ENCODE assay signal across 8 cellular contexts in genomic region chr11:65426839-65427690, GRCh38. TPM values are rescaled to one million over a fixed set of nuclear protein-coding genes. Genes with fewer than 3 reads are reported as not detected.
A peak's percentile ranks its signal among the peaks of the same experiment; 100 is the strongest.
DNase-seq lines count a peak whose midpoint lies in the region; ATAC-seq, FAIRE-seq and TF ChIP-seq lines count a peak whose summit lies in the region.

No MANE protein-coding gene starts in this region.

- WGBS in liver, result 8% methylated on average over 10 of the region's 10 CpGs

- H3K9me3 ChIP-seq in liver (ENCODE audit: control insufficient read depth in 4 of 4, low read length in 3 of 4) (no peaks in the 10 kb centered on the region), subcutaneous abdominal adipose tissue (ENCODE audit: control insufficient read depth in 5 of 5, low read length in 5 of 5) (no peaks in the 10 kb centered on the region)

- DNase-seq in SK-N-DZ (ENCODE audit: low spot score) (peak; percentile 48), bronchial epithelial cell (ENCODE audit: low read depth) (peak; percentile 87), activated gamma-delta T cell (lab: John Stamatoyannopoulos, UW) (no peak)

- peak overlapping the region in 1 of 2 donors; percentile 100 for H3K9ac ChIP-seq in liver (ENCODE audit: low read depth in 1 of 2, low read length in 2 of 2)
- H3K9ac ChIP-seq in subcutaneous abdominal adipose tissue (ENCODE audit: low read length in 5 of 5), result peak overlapping the region; percentile 97 to 100 (median 99)

- peaks cover 0 to 27% (median 11%) of the 10 kb centered on the region in 4 donors for H3K4me1 ChIP-seq in liver (ENCODE audit: control insufficient read depth in 4 of 4, insufficient read depth in 4 of 4, low read length in 3 of 4)
- peaks cover 5 to 60% (median 56%) of the 10 kb centered on the region in 5 donors for H3K4me1 ChIP-seq in subcutaneous abdominal adipose tissue (ENCODE audit: control insufficient read depth in 5 of 5, insufficient read depth in 5 of 5, low read length in 5 of 5)

- ATAC-seq in GM18870 (IDR thresholded peaks at IDR 0.05; ENCODE audit: unreplicated experiment) (no peak), HG03045 (IDR thresholded peaks at IDR 0.05; ENCODE audit: unreplicated experiment) (no peak)

- TF ChIP-seq POLR2A in GM18951 (IDR thresholded peaks at IDR 0.05; ENCODE audit: extremely low read depth, insufficient read depth, insufficient read length), result peak; percentile 64

- in situ Hi-C loops in GM18951 (cut with MboI; ENCODE audit: low sequenced_read_pairs, unreplicated experiment), result no loop called here

- H3K36me3 ChIP-seq in bronchial epithelial cell (ENCODE audit: control insufficient read depth, insufficient read depth, low read length) (peaks cover 22% of the 10 kb centered on the region), liver (ENCODE audit: control insufficient read depth in 4 of 4, insufficient read depth in 3 of 4, low read depth in 1 of 4, low read length in 3 of 4) (peaks cover 0 to 2% (median 0%) of the 10 kb centered on the region in 4 donors), subcutaneous abdominal adipose tissue (ENCODE audit: control insufficient read depth in 5 of 5, insufficient read depth in 5 of 5, low read length in 5 of 5) (peaks cover 11 to 39% (median 25%) of the 10 kb centered on the region in 5 donors)

- H3K27ac ChIP-seq in liver (ENCODE audit: low read depth in 1 of 2, low read length in 2 of 2), result peak overlapping the region; percentile 99 to 100
- H3K27ac ChIP-seq in subcutaneous abdominal adipose tissue (ENCODE audit: low read depth, low read length), result peak overlapping the region; percentile 100

- no peaks in the 10 kb centered on the region for H3K27me3 ChIP-seq in bronchial epithelial cell (ENCODE audit: control insufficient read depth, insufficient read depth, low read length)
- H3K27me3 ChIP-seq in liver (ENCODE audit: control insufficient read depth in 4 of 4, insufficient read depth in 4 of 4, low read length in 3 of 4), result no peaks in the 10 kb centered on the region
- H3K27me3 ChIP-seq in subcutaneous abdominal adipose tissue (ENCODE audit: control insufficient read depth in 5 of 5, insufficient read depth in 4 of 5, low read length in 5 of 5), result no peaks in the 10 kb centered on the region

- no peak for FAIRE-seq in bronchial epithelial cell (lab: Jason Lieb, UNC)

- TF ChIP-seq CTCF in bronchial epithelial cell (IDR thresholded peaks at IDR 0.05; ENCODE audit: insufficient read depth, low read length, severe bottlenecking) (no peak), liver (IDR thresholded peaks at IDR 0.05; ENCODE audit: low read depth, low read length, missing input control) (no peak)

- no peak for TF ChIP-seq RAD21 in liver (IDR thresholded peaks at IDR 0.05)

- no peak overlapping the region for H3K4me3 ChIP-seq in bronchial epithelial cell (ENCODE audit: low read depth, low read length)
- H3K4me3 ChIP-seq in liver (ENCODE audit: low read depth in 1 of 3, low read length in 3 of 3), result peak overlapping the region; percentile 63 to 99 (median 73)
- peak overlapping the region; percentile 88 to 100 (median 98) for H3K4me3 ChIP-seq in subcutaneous abdominal adipose tissue (ENCODE audit: low read depth in 1 of 5, low read length in 5 of 5)

TF ChIP-seq in liver, 16 proteins besides CTCF, POLR2A, EP300 and RAD21:
- no peak for TF ChIP-seq HNF4G (IDR thresholded peaks at IDR 0.05)
- no peak for TF ChIP-seq REST (IDR thresholded peaks at IDR 0.05)
- peak in 1 of 2 donors; percentile 24 for TF ChIP-seq HNF4A (conservative IDR thresholded peaks at IDR 0.05)
- TF ChIP-seq RXRA (IDR thresholded peaks at IDR 0.05), result peak; percentile 19 to 53
- peak; percentile 9 for TF ChIP-seq FOXA1 (IDR thresholded peaks at IDR 0.05)
- peak; percentile 50 to 89 for TF ChIP-seq JUND (IDR thresholded peaks at IDR 0.05)
- peak; percentile 29 for TF ChIP-seq TAF1 (conservative IDR thresholded peaks at IDR 0.05)
- TF ChIP-seq FOXA2 (IDR thresholded peaks at IDR 0.05), result peak; percentile 19
- peak in 1 of 2 donors; percentile 64 for TF ChIP-seq EGR1 (IDR thresholded peaks at IDR 0.05; ENCODE audit: low read depth in 2 of 2)
- TF ChIP-seq, protein P1, sequence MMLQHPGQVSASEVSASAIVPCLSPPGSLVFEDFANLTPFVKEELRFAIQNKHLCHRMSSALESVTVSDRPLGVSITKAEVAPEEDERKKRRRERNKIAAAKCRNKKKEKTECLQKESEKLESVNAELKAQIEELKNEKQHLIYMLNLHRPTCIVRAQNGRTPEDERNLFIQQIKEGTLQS (IDR thresholded peaks at IDR 0.05), result no peak
- TF ChIP-seq SP1 (IDR thresholded peaks at IDR 0.05), result no peak
- peak; percentile 60 for TF ChIP-seq YY1 (IDR thresholded peaks at IDR 0.05)
- TF ChIP-seq, protein P2, sequence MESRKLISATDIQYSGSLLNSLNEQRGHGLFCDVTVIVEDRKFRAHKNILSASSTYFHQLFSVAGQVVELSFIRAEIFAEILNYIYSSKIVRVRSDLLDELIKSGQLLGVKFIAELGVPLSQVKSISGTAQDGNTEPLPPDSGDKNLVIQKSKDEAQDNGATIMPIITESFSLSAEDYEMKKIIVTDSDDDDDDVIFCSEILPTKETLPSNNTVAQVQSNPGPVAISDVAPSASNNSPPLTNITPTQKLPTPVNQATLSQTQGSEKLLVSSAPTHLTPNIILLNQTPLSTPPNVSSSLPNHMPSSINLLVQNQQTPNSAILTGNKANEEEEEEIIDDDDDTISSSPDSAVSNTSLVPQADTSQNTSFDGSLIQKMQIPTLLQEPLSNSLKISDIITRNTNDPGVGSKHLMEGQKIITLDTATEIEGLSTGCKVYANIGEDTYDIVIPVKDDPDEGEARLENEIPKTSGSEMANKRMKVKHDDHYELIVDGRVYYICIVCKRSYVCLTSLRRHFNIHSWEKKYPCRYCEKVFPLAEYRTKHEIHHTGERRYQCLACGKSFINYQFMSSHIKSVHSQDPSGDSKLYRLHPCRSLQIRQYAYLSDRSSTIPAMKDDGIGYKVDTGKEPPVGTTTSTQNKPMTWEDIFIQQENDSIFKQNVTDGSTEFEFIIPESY (IDR thresholded peaks at IDR 0.05), result peak; percentile 28
- peak; percentile 43 for TF ChIP-seq NR2F2 (IDR thresholded peaks at IDR 0.05)
- TF ChIP-seq GABPA (IDR thresholded peaks at IDR 0.05 in 1 of 2, conservative IDR thresholded peaks at IDR 0.05 in 1 of 2), result no peak
- TF ChIP-seq, protein P3, sequence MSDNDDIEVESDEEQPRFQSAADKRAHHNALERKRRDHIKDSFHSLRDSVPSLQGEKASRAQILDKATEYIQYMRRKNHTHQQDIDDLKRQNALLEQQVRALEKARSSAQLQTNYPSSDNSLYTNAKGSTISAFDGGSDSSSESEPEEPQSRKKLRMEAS (IDR thresholded peaks at IDR 0.05), result peak; percentile 55

RNA-seq across cellular contexts. Expression of gene NEAT1, which starts 4.5 kb away (rescaled TPM):
- polyA plus RNA-seq in SK-N-DZ (2014; cell fraction: cytosol; rRNA removed), result 15.6 and 18.2 TPM in 2 replicates
- polyA plus RNA-seq in SK-N-DZ (2014; cell fraction: nucleus; rRNA removed), result 45.6 and 148 TPM in 2 replicates
- total RNA-seq in bronchial epithelial cell (114 and 133 TPM in 2 replicates), liver (1,000 to 10,000 TPM in 1 of 2 donors, 10 to 100 TPM in 1; 29.6 to 1,968 TPM)
- polyA plus RNA-seq in liver, result 100 to 1,000 TPM in 1 of 2 donors, 10 to 100 TPM in 1; 50.2 to 111 TPM

RNA-seq across cellular contexts. Expression of gene FRMD8, which starts 40.6 kb away (rescaled TPM):
- polyA plus RNA-seq in SK-N-DZ (2014; cell fraction: cytosol; rRNA removed), result 25.3 and 31.8 TPM in 2 replicates
- 28.6 and 39.3 TPM in 2 replicates for polyA plus RNA-seq in SK-N-DZ (2014; cell fraction: nucleus; rRNA removed)
- total RNA-seq in bronchial epithelial cell (21.9 and 66.6 TPM in 2 replicates), liver (10 to 100 TPM; 20.7 to 22.8 TPM)
- 1 to 10 TPM; 2.8 to 9.4 TPM for polyA plus RNA-seq in liver

RNA-seq across cellular contexts. Expression of gene SLC25A45, which starts 44.6 kb away (rescaled TPM):
- 2.4 and 3.9 TPM in 2 replicates for polyA plus RNA-seq in SK-N-DZ (2014; cell fraction: cytosol; rRNA removed)
- polyA plus RNA-seq in SK-N-DZ (2014; cell fraction: nucleus; rRNA removed), result 2.0 and 7.1 TPM in 2 replicates
- total RNA-seq in bronchial epithelial cell (0.26 and 0.77 TPM in 2 replicates), liver (1 to 10 TPM; 5.1 to 6.8 TPM)
- polyA plus RNA-seq in liver, result 1 to 10 TPM; 4.5 to 5.6 TPM
